8 cellular contexts compared by ENCODE assay signal in genomic region chr10:4825868-4826787, GRCh38. TPM values are rescaled to one million over a fixed set of nuclear protein-coding genes. Genes with fewer than 3 reads are reported as not detected.
DNase-seq lines count a peak whose midpoint lies in the region; ATAC-seq and TF ChIP-seq lines count a peak whose summit lies in the region.

Gene AKR1E2, plus strand, starts transcription at chr10:4826207. Its CDS starts 118 bp downstream, at chr10:4826325.

- H3K27ac ChIP-seq in gastroesophageal sphincter: peak within 1 kb of the TSS; percentile 71 to 97 (median 92)
- no peak within 1 kb of the TSS for H3K27ac ChIP-seq in neural progenitor cell

- no peaks in the 10 kb centered on the region for H3K27me3 ChIP-seq in Caco-2 (replicated peaks; ENCODE audit: control insufficient read depth, insufficient read depth, low read length)
- no peaks in the 10 kb centered on the region for H3K27me3 ChIP-seq in gastroesophageal sphincter
- peaks cover 26% of the 10 kb centered on the region for H3K27me3 ChIP-seq in neural progenitor cell

- 0% methylated on average over 4 of the region's 87 CpGs; no CpG with 5 or more reads in 1 of the 2 donors for WGBS in gastroesophageal sphincter (ENCODE audit: low coverage in 1 of 2), 2 donors

- peak within 1 kb of the TSS; percentile 75 for H3K4me2 ChIP-seq in neural progenitor cell

- H3K36me3 ChIP-seq in Caco-2 (ENCODE audit: control insufficient read depth, insufficient read depth, low read length): 0 out of 2 replicates have a peak, but pooled peaks cover 2% of the 10 kb centered on the region
- peaks cover 0 to 7% of the 10 kb centered on the region in 2 donors for H3K36me3 ChIP-seq in gastroesophageal sphincter
- H3K36me3 ChIP-seq in neural progenitor cell: no peaks in the 10 kb centered on the region

- CTCF ChIA-PET in Caco-2 (lab: Charles Lee): interaction anchor here (0.6 to 4.3 kb wide), 10 partner anchors 11 to 1088 kb away, joined by 3 to 52 read pairs (median 6); no protein-coding TSS in a partner anchor

- H3K9me3 Mint-ChIP-seq in Caco-2 (ENCODE audit: unreplicated experiment): no peaks in the 10 kb centered on the region
- H3K9me3 Mint-ChIP-seq in activated naive CD8-positive, alpha-beta T cell (ENCODE audit: low read depth): no peaks in the 10 kb centered on the region
- peaks cover 8% of the 10 kb centered on the region for H3K9me3 Mint-ChIP-seq in neural progenitor cell
- no peaks in the 10 kb centered on the region for H3K9me3 Mint-ChIP-seq in stimulated activated naive CD8-positive, alpha-beta T cell treated with anti-CD3 and anti-CD28 coated beads, Interleukin-15, amount 100 ng/mL, for 72 hours

- no TSS peak for BruUV-seq in Caco-2 (replicated peaks; lab: Mats Ljungman, UMichigan)

- H3K27me3 Mint-ChIP-seq in Caco-2 (ENCODE audit: insufficient read depth, unreplicated experiment) (peaks cover 5% of the 10 kb centered on the region), neural progenitor cell (ENCODE audit: insufficient read depth, low read depth) (peaks cover 7% of the 10 kb centered on the region)
- H3K27me3 Mint-ChIP-seq in activated naive CD8-positive, alpha-beta T cell: peaks cover 7% of the 10 kb centered on the region
- H3K27me3 Mint-ChIP-seq in stimulated activated naive CD8-positive, alpha-beta T cell treated with anti-CD3 and anti-CD28 coated beads, Interleukin-15, amount 100 ng/mL, for 72 hours: peaks cover 74% of the 10 kb centered on the region

- peak; percentile 54 to 70 for TF ChIP-seq POLR2A in gastroesophageal sphincter (IDR thresholded peaks at IDR 0.05)

- no peak within 1 kb of the TSS for H3K9ac ChIP-seq in neural progenitor cell

- H3K4me3 Mint-ChIP-seq in Caco-2 (ENCODE audit: unreplicated experiment) (peak within 1 kb of the TSS; percentile 98), neural progenitor cell (peak within 1 kb of the TSS; percentile 81)
- H3K4me3 Mint-ChIP-seq in activated naive CD8-positive, alpha-beta T cell: peak within 1 kb of the TSS; percentile 77
- H3K4me3 Mint-ChIP-seq in stimulated activated naive CD8-positive, alpha-beta T cell treated with anti-CD3 and anti-CD28 coated beads, Interleukin-15, amount 100 ng/mL, for 72 hours: peak within 1 kb of the TSS; percentile 75 to 89

- H3K4me1 Mint-ChIP-seq in Caco-2 (ENCODE audit: low read depth, unreplicated experiment) (peaks cover 12% of the 10 kb centered on the region), neural progenitor cell (peaks cover 12% of the 10 kb centered on the region)
- H3K4me1 Mint-ChIP-seq in activated naive CD8-positive, alpha-beta T cell (ENCODE audit: low read depth): peaks cover 14% of the 10 kb centered on the region
- H3K4me1 Mint-ChIP-seq in stimulated activated naive CD8-positive, alpha-beta T cell treated with anti-CD3 and anti-CD28 coated beads, Interleukin-15, amount 100 ng/mL, for 72 hours: peaks cover 20% of the 10 kb centered on the region

- intact Hi-C loops in Caco-2 (cut with micrococcal nuclease; ENCODE audit: unreplicated experiment): loop anchor here (1.0 to 10.0 kb wide), 3 partner anchors 11 to 799 kb away; no protein-coding TSS in a partner anchor

- no peaks in the 10 kb centered on the region for H4K20me1 ChIP-seq in neural progenitor cell (ENCODE audit: low read depth)

- DNase-seq in Caco-2 (peak; percentile 100), SKM-1 (lab: John Stamatoyannopoulos, UW; ENCODE audit: unreplicated experiment) (peak; percentile 16), neural progenitor cell (ENCODE audit: low spot score) (peak; percentile 91), DMS153 treated with DMSO at 0.1 percent for 48 hours (lab: John Stamatoyannopoulos, UW; ENCODE audit: unreplicated experiment) (no peak)
- peak; percentile 66 to 85 for DNase-seq in stimulated activated naive CD8-positive, alpha-beta T cell treated with anti-CD3 and anti-CD28 coated beads, Interleukin-15, amount 100 ng/mL, for 72 hours

- H2AFZ ChIP-seq in neural progenitor cell (replicated peaks): peak within 1 kb of the TSS; percentile 92

- ATAC-seq in HG03103 (IDR thresholded peaks at IDR 0.05; ENCODE audit: low read depth, unreplicated experiment) (peak; percentile 55), gastroesophageal sphincter (peak; percentile 94)
- ATAC-seq in stimulated activated naive CD8-positive, alpha-beta T cell treated with anti-CD3 and anti-CD28 coated beads, Interleukin-15, amount 100 ng/mL, for 72 hours: peak; percentile 95

- TF ChIP-seq EP300 in gastroesophageal sphincter (IDR thresholded peaks at IDR 0.05): no peak

- peaks cover 19% of the 10 kb centered on the region for H3K4me1 ChIP-seq in Caco-2
- H3K4me1 ChIP-seq in gastroesophageal sphincter: peaks cover 0 to 37% (median 0%) of the 10 kb centered on the region in 3 donors
- peaks cover 3% of the 10 kb centered on the region for H3K4me1 ChIP-seq in neural progenitor cell

- H3K36me3 Mint-ChIP-seq in Caco-2 (ENCODE audit: insufficient read depth, unreplicated experiment): peaks cover 22% of the 10 kb centered on the region
- no peaks in the 10 kb centered on the region for H3K36me3 Mint-ChIP-seq in activated naive CD8-positive, alpha-beta T cell
- no peaks in the 10 kb centered on the region for H3K36me3 Mint-ChIP-seq in neural progenitor cell

- no peak for TF ChIP-seq CTCF in Caco-2 (IDR thresholded peaks at IDR 0.05; ENCODE audit: insufficient read depth in 1 of 2, low read depth in 1 of 2, low read length in 1 of 2, severe bottlenecking in 1 of 2, unreplicated experiment in 1 of 2)
- peak in 1 of 4 experiments; percentile 19 for TF ChIP-seq CTCF in gastroesophageal sphincter (IDR thresholded peaks at IDR 0.05)
- TF ChIP-seq CTCF in neural progenitor cell (IDR thresholded peaks at IDR 0.05): no peak

- peak within 1 kb of the TSS; percentile 56 for H3K4me3 ChIP-seq in Caco-2 (ENCODE audit: low read depth, low read length)
- H3K4me3 ChIP-seq in gastroesophageal sphincter: peak within 1 kb of the TSS; percentile 37 to 59
- H3K4me3 ChIP-seq in neural progenitor cell: peak within 1 kb of the TSS; percentile 43

- H3F3A ChIP-seq in neural progenitor cell (ENCODE audit: low read depth): peaks cover 24% of the 10 kb centered on the region

- H3K79me2 ChIP-seq in neural progenitor cell (ENCODE audit: low read depth): no peaks in the 10 kb centered on the region

- H3K27ac Mint-ChIP-seq in Caco-2 (ENCODE audit: unreplicated experiment) (peak within 1 kb of the TSS; percentile 94), neural progenitor cell (no peak within 1 kb of the TSS)
- H3K27ac Mint-ChIP-seq in activated naive CD8-positive, alpha-beta T cell: peak within 1 kb of the TSS; percentile 54
- peak within 1 kb of the TSS in 1 of 2 donors; percentile 75 for H3K27ac Mint-ChIP-seq in stimulated activated naive CD8-positive, alpha-beta T cell treated with anti-CD3 and anti-CD28 coated beads, Interleukin-15, amount 100 ng/mL, for 72 hours

- POLR2A ChIA-PET in Caco-2 (lab: Charles Lee): interaction anchor here (0.5 to 1.4 kb wide), 14 partner anchors 11 to 995 kb away, joined by 3 to 10 read pairs (median 3); no protein-coding TSS in a partner anchor

- H3K9me3 ChIP-seq in Caco-2 (no peaks in the 10 kb centered on the region), gastroesophageal sphincter (no peaks in the 10 kb centered on the region), neural progenitor cell (ENCODE audit: low read depth) (no peaks in the 10 kb centered on the region)

RNA-seq across cellular contexts. Expression of gene AKR1E2, which starts in this region (rescaled TPM):
- total RNA-seq in Caco-2 (2022) (68.3 and 68.5 TPM in 2 replicates), gastroesophageal sphincter (10 to 100 TPM; 15.9 to 19.3 (median 16.0) TPM), neural progenitor cell (ENCODE audit: low replicate concordance) (3.4 and 4.4 TPM in 2 replicates)
